ENCODE assay signal across 20 cellular contexts in the genomic region with DNA sequence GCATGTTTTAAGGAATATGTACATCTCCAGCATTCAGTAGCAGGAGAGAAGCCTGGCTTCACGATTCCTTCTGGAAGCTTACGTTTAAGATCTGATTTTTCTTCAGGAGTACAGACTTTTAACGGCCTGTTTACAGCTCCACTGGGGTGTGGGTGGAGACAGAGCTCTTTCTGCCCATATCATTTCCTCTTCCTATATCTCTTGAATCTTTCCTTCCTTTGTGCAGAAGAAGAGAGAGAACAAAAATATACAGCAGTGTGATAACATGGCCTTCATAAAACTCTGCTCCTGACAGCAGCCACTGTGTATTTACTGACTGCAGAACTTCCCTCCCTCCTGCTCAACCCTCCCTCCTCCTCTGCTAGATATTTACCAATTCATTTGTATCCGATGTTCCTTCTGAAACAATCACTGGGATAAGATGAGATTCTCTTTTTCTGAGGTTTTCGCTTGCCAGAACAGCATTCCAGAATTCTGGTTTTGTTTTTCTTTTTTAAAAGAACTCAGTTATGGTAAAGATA. TPM values are rescaled to one million over a fixed set of nuclear protein-coding genes. Genes with fewer than 3 reads are reported as not detected.
DNase-seq lines count a peak whose midpoint lies in the region; ATAC-seq and TF ChIP-seq lines count a peak whose summit lies in the region.
"Had no signal": no experiment of that assay in that cellular context is flagged by ENCODE, and none has a peak within 500 bp of the region (broad histone marks: within the 10 kb centered on the region; RNA-seq: fewer than 3 reads in every experiment).

No MANE protein-coding gene starts in this region.

- intact Hi-C loops in stomach (cut with DNase I; ENCODE audit: low total_unique reads) (no loop called here), thyroid gland (cut with DNase I) (no loop called here)

- peaks cover 0 to 6% (median 3%) of the 10 kb centered on the region in 4 donors for H3K9me3 ChIP-seq in stomach
- no peaks in the 10 kb centered on the region for H3K9me3 ChIP-seq in thyroid gland
- H3K9me3 ChIP-seq: vagina had no signal

- H3K27me3 Mint-ChIP-seq in activated T-cell treated with anti-CD3 and anti-CD28 coated beads, Interleukin-2, amount 50 U/mL, for 4 hours (ENCODE audit: low read depth) = peaks cover 3% of the 10 kb centered on the region
- peaks cover 14% of the 10 kb centered on the region for H3K27me3 Mint-ChIP-seq in T-helper 2 cell treated with Interferon-gamma antibody and Interleukin-4, amounts not matched to agents 5 μg/mL and 100 μg/mL, for 36 hours (ENCODE audit: low read depth)
- H3K27me3 Mint-ChIP-seq in activated naive CD8-positive, alpha-beta T cell treated with anti-CD3 and anti-CD28 coated beads, Interleukin-2, amount 50 U/mL, for 24 hours = peaks cover 2% of the 10 kb centered on the region

- H3K4me3 ChIP-seq in stomach (no peak overlapping the region), thyroid gland (replicated peaks in 1 of 3) (no peak overlapping the region)
- H3K4me3 ChIP-seq: neural progenitor cell, vagina had no signal

- peak overlapping the region; percentile 76 for H3K27ac Mint-ChIP-seq in T-helper 2 cell treated with Interferon-gamma antibody and Interleukin-4, amounts not matched to agents 5 μg/mL and 100 μg/mL, for 36 hours
- H3K27ac Mint-ChIP-seq in activated naive CD8-positive, alpha-beta T cell treated with anti-CD3 and anti-CD28 coated beads, Interleukin-2, amount 50 U/mL, for 24 hours = peak overlapping the region; percentile 17
- H3K27ac Mint-ChIP-seq in stimulated activated effector memory CD8-positive, alpha-beta T cell treated with anti-CD3 and anti-CD28 coated beads, Interleukin-12 subunit alpha, Interleukin-12 subunit beta, amount 100 ng/mL, for 72 hours = peak overlapping the region; percentile 30
- H3K27ac Mint-ChIP-seq: activated CD8-positive, alpha-beta memory T cell treated with anti-CD3 and anti-CD28 coated beads, Interleukin-2, amount 10 ng/mL, durations not matched to agents 7 days and 5 days; neural progenitor cell had no signal

- TF ChIP-seq POLR2A in stomach (IDR thresholded peaks at IDR 0.05) = no peak
- TF ChIP-seq POLR2A in thyroid gland (IDR thresholded peaks at IDR 0.05) = no peak

- H3K4me3 Mint-ChIP-seq in activated T-cell treated with anti-CD3 and anti-CD28 coated beads, Interleukin-2, amount 50 U/mL, for 4 hours = peak overlapping the region; percentile 3
- H3K4me3 Mint-ChIP-seq in T-helper 2 cell treated with Interferon-gamma antibody and Interleukin-4, amounts not matched to agents 5 μg/mL and 100 μg/mL, for 36 hours = peak overlapping the region; percentile 80
- no peak overlapping the region for H3K4me3 Mint-ChIP-seq in activated naive CD8-positive, alpha-beta T cell treated with anti-CD3 and anti-CD28 coated beads, Interleukin-2, amount 50 U/mL, for 24 hours
- H3K4me3 Mint-ChIP-seq in stimulated activated effector memory CD8-positive, alpha-beta T cell treated with anti-CD3 and anti-CD28 coated beads, Interleukin-12 subunit alpha, Interleukin-12 subunit beta, amount 100 ng/mL, for 72 hours = no peak overlapping the region
- H3K4me3 Mint-ChIP-seq: activated CD8-positive, alpha-beta memory T cell treated with anti-CD3 and anti-CD28 coated beads, Interleukin-2, amount 10 ng/mL, durations not matched to agents 7 days and 5 days; neural progenitor cell had no signal

- H3K27ac ChIP-seq in stomach = no peak overlapping the region
- H3K27ac ChIP-seq in thyroid gland = no peak overlapping the region
- H3K27ac ChIP-seq: neural progenitor cell, vagina, WERI-Rb-1 had no signal

- TF ChIP-seq CTCF in stomach (IDR thresholded peaks at IDR 0.05) (no peak), thyroid gland (IDR thresholded peaks at IDR 0.05) (no peak)

- peaks cover 47% of the 10 kb centered on the region for H3K4me1 Mint-ChIP-seq in activated T-cell treated with anti-CD3 and anti-CD28 coated beads, Interleukin-2, amount 50 U/mL, for 4 hours (ENCODE audit: low read depth)
- H3K4me1 Mint-ChIP-seq in T-helper 2 cell treated with Interferon-gamma antibody and Interleukin-4, amounts not matched to agents 5 μg/mL and 100 μg/mL, for 36 hours (ENCODE audit: low read depth) = peaks cover 28% of the 10 kb centered on the region
- H3K4me1 Mint-ChIP-seq in activated naive CD8-positive, alpha-beta T cell treated with anti-CD3 and anti-CD28 coated beads, Interleukin-2, amount 50 U/mL, for 24 hours = peaks cover 29% of the 10 kb centered on the region
- peaks cover 11% of the 10 kb centered on the region for H3K4me1 Mint-ChIP-seq in stimulated activated effector memory CD8-positive, alpha-beta T cell treated with anti-CD3 and anti-CD28 coated beads, Interleukin-12 subunit alpha, Interleukin-12 subunit beta, amount 100 ng/mL, for 72 hours

- H3K36me3 ChIP-seq in stomach (no peaks in the 10 kb centered on the region), thyroid gland (no peaks in the 10 kb centered on the region)
- H3K36me3 ChIP-seq: neural progenitor cell, vagina, WERI-Rb-1 had no signal

- H3K36me3 Mint-ChIP-seq in activated T-cell treated with anti-CD3 and anti-CD28 coated beads, Interleukin-2, amount 50 U/mL, for 4 hours (ENCODE audit: insufficient read depth) = no peaks in the 10 kb centered on the region
- peaks cover 11% of the 10 kb centered on the region for H3K36me3 Mint-ChIP-seq in T-helper 2 cell treated with Interferon-gamma antibody and Interleukin-4, amounts not matched to agents 5 μg/mL and 100 μg/mL, for 36 hours (ENCODE audit: low read depth)
- peaks cover 3% of the 10 kb centered on the region for H3K36me3 Mint-ChIP-seq in activated naive CD8-positive, alpha-beta T cell treated with anti-CD3 and anti-CD28 coated beads, Interleukin-2, amount 50 U/mL, for 24 hours (ENCODE audit: low read depth)
- no peaks in the 10 kb centered on the region for H3K36me3 Mint-ChIP-seq in stimulated activated effector memory CD8-positive, alpha-beta T cell treated with anti-CD3 and anti-CD28 coated beads, Interleukin-12 subunit alpha, Interleukin-12 subunit beta, amount 100 ng/mL, for 72 hours
- H3K36me3 Mint-ChIP-seq: neural progenitor cell had no signal

- ATAC-seq in activated T-cell treated with anti-CD3 and anti-CD28 coated beads, Interleukin-2, amount 50 U/mL, for 4 hours = peak in 1 of 2 donors; percentile 12
- no peak for ATAC-seq in activated naive CD8-positive, alpha-beta T cell treated with anti-CD3 and anti-CD28 coated beads, Interleukin-2, amount 50 U/mL, for 24 hours
- ATAC-seq in stimulated activated effector memory CD8-positive, alpha-beta T cell treated with anti-CD3 and anti-CD28 coated beads, Interleukin-12 subunit alpha, Interleukin-12 subunit beta, amount 100 ng/mL, for 72 hours = no peak
- ATAC-seq: activated CD8-positive, alpha-beta memory T cell treated with anti-CD3 and anti-CD28 coated beads, Interleukin-2, amount 10 ng/mL, durations not matched to agents 7 days and 5 days; SK-N-SH treated with all-trans-retinoic acid at 6 μM for 48 hours had no signal

- H3K4me1 ChIP-seq in stomach (peaks cover 10 to 31% (median 15%) of the 10 kb centered on the region in 4 donors), thyroid gland (no peaks in the 10 kb centered on the region)
- H3K4me1 ChIP-seq: neural progenitor cell had no signal

- WGBS in stomach, 5 donors = 31 to 41% (median 39%) methylated on average over 5 of the region's 5 CpGs
- 67 to 76% methylated on average over 5 of the region's 5 CpGs for WGBS in thyroid gland, 2 donors

- DNase-seq in activated T-cell treated with anti-CD3 and anti-CD28 coated beads, Interleukin-2, amount 50 U/mL, for 4 hours = no peak
- no peak for DNase-seq in activated T-cell treated with anti-CD3 and anti-CD28 coated beads, Interleukin-2, amount 50 U/mL, for 1 hour
- DNase-seq in T-helper 2 cell treated with Interferon-gamma antibody and Interleukin-4, amounts not matched to agents 5 μg/mL and 100 μg/mL, for 36 hours (ENCODE audit: low spot score) = no peak
- DNase-seq in activated naive CD8-positive, alpha-beta T cell treated with anti-CD3 and anti-CD28 coated beads, Interleukin-2, amount 50 U/mL, for 24 hours = no peak
- no peak for DNase-seq in stimulated activated effector memory CD8-positive, alpha-beta T cell treated with anti-CD3 and anti-CD28 coated beads, Interleukin-12 subunit alpha, Interleukin-12 subunit beta, amount 100 ng/mL, for 72 hours (ENCODE audit: low spot score in 2 of 2)
- DNase-seq in stomach (no peak), thyroid gland (no peak), NCI-H1930 (lab: John Stamatoyannopoulos, UW) (no peak)
- DNase-seq: amniotic stem cell; central memory CD4-positive, alpha-beta T cell; effector CD8-positive, alpha-beta T cell; head of caudate nucleus; kidney; mesendoderm; NCI-H1436 treated with DMSO at 0.1 percent for 48 hours; WERI-Rb-1 had no signal

- no peaks in the 10 kb centered on the region for H3K27me3 ChIP-seq in stomach
- H3K27me3 ChIP-seq in thyroid gland = no peaks in the 10 kb centered on the region
- H3K27me3 ChIP-seq: neural progenitor cell, vagina had no signal

- no peak for TF ChIP-seq EP300 in stomach (IDR thresholded peaks at IDR 0.05)

- peaks cover 8% of the 10 kb centered on the region for H3K9me3 Mint-ChIP-seq in activated T-cell treated with anti-CD3 and anti-CD28 coated beads, Interleukin-2, amount 50 U/mL, for 4 hours
- H3K9me3 Mint-ChIP-seq in T-helper 2 cell treated with Interferon-gamma antibody and Interleukin-4, amounts not matched to agents 5 μg/mL and 100 μg/mL, for 36 hours = peaks cover 18% of the 10 kb centered on the region
- peaks cover 5% of the 10 kb centered on the region for H3K9me3 Mint-ChIP-seq in activated naive CD8-positive, alpha-beta T cell treated with anti-CD3 and anti-CD28 coated beads, Interleukin-2, amount 50 U/mL, for 24 hours
- H3K9me3 Mint-ChIP-seq in stimulated activated effector memory CD8-positive, alpha-beta T cell treated with anti-CD3 and anti-CD28 coated beads, Interleukin-12 subunit alpha, Interleukin-12 subunit beta, amount 100 ng/mL, for 72 hours = peaks cover 4% of the 10 kb centered on the region

RNA-seq across cellular contexts. Expression of gene REEP1, which starts 34.1 kb away (rescaled TPM):
- total RNA-seq in activated T-cell treated with anti-CD3 and anti-CD28 coated beads, Interleukin-2, amount 50 U/mL, for 4 hours = under 1 TPM in 2 of 3 donors, not detected in 1; 0.13 to 0.35 TPM
- total RNA-seq in stomach (10 to 100 TPM in 3 of 5 donors, 1 to 10 TPM in 1, not detected in 1; 6.4 to 29.9 (median 19.8) TPM), thyroid gland (1 to 10 TPM; 2.5 to 7.1 (median 5.5) TPM)
- polyA plus RNA-seq in stomach = 1 to 10 TPM; 2.9 to 5.4 (median 3.0) TPM

Comparison
In these comparisons a context has a peak if more than half of its experiments do, and no peak if none do; other contexts are left out.
1. H3K4me3 Mint-ChIP-seq: peak in activated T-cell treated with anti-CD3 and anti-CD28 coated beads, Interleukin-2, amount 50 U/mL, for 4 hours (single experiment) and T-helper 2 cell treated with Interferon-gamma antibody and Interleukin-4, amounts not matched to agents 5 μg/mL and 100 μg/mL, for 36 hours (single experiment); none in activated naive CD8-positive, alpha-beta T cell treated with anti-CD3 and anti-CD28 coated beads, Interleukin-2, amount 50 U/mL, for 24 hours (single experiment) and stimulated activated effector memory CD8-positive, alpha-beta T cell treated with anti-CD3 and anti-CD28 coated beads, Interleukin-12 subunit alpha, Interleukin-12 subunit beta, amount 100 ng/mL, for 72 hours (single experiment).
2. H3K27ac Mint-ChIP-seq: peak in every context shown above with its lines; median percentile 76 in T-helper 2 cell treated with Interferon-gamma antibody and Interleukin-4, amounts not matched to agents 5 μg/mL and 100 μg/mL, for 36 hours; 30 in stimulated activated effector memory CD8-positive, alpha-beta T cell treated with anti-CD3 and anti-CD28 coated beads, Interleukin-12 subunit alpha, Interleukin-12 subunit beta, amount 100 ng/mL, for 72 hours; 17 in activated naive CD8-positive, alpha-beta T cell treated with anti-CD3 and anti-CD28 coated beads, Interleukin-2, amount 50 U/mL, for 24 hours.